Comparison of ENCODE assay signal across 1 cellular context in genomic region chr11:12798609-12799011, GRCh38.
TF ChIP-seq lines count a peak whose summit lies in the region.

No MANE protein-coding gene starts in this region.

TF ChIP-seq in WTC11, 78 proteins besides CTCF, POLR2A, EP300 and RAD21 (continued from another document):
- no peak for TF ChIP-seq ESRRA (CRISPR knock-in tag; IDR thresholded peaks at IDR 0.05; ENCODE audit: borderline replicate concordance)
